17 cellular contexts compared by ENCODE assay signal in genomic region chr19:30076751-30077670, GRCh38.
DNase-seq lines count a peak whose midpoint lies in the region; TF ChIP-seq lines count a peak whose summit lies in the region.
"Had no signal": no experiment of that assay in that cellular context is flagged by ENCODE, and none has a peak within 500 bp of the region (broad histone marks: within the 10 kb centered on the region; RNA-seq: fewer than 3 reads in every experiment).

No MANE protein-coding gene starts in this region.

- H3K36me3 ChIP-seq in HEK293 (ENCODE audit: control insufficient read depth in 2 of 2, insufficient read depth in 1 of 2, low read length in 2 of 2): no peaks in the 10 kb centered on the region
- H3K36me3 ChIP-seq in spleen: no peaks in the 10 kb centered on the region
- H3K36me3 ChIP-seq in trophoblast cell (ENCODE audit: control insufficient read depth in 1 of 2, insufficient read depth in 2 of 2, low read length in 2 of 2): no peaks in the 10 kb centered on the region
- H3K36me3 ChIP-seq: BLaER1 had no signal

- WGBS in spleen, 5 donors: 71 to 83% (median 78%) methylated on average over 12 to 14 of the region's 14 CpGs
- WGBS in trophoblast cell (ENCODE audit: extremely low coverage, insufficient coverage, insufficient read length): no CpG with 5 or more reads among the region's 14 CpGs

- peaks cover 5% of the 10 kb centered on the region for H3K27me3 Mint-ChIP-seq in glutamatergic neuron (ENCODE audit: unreplicated experiment)

- H3K4me3 ChIP-seq in HEK293 (ENCODE audit: low read depth, low read length) (no peak overlapping the region), spleen (no peak overlapping the region), trophoblast cell (ENCODE audit: low read depth, low read length) (no peak overlapping the region)
- H3K4me3 ChIP-seq: BLaER1, SK-N-MC had no signal

- H3K4ac ChIP-seq in trophoblast cell (ENCODE audit: low read depth, low read length): no peak overlapping the region

- no peaks in the 10 kb centered on the region for H3K4me1 Mint-ChIP-seq in glutamatergic neuron (ENCODE audit: low read depth, unreplicated experiment)

- no peak overlapping the region for H3K14ac ChIP-seq in trophoblast cell (ENCODE audit: low read length)

- H3K4me1 ChIP-seq in HEK293 (ENCODE audit: control insufficient read depth, insufficient read depth, low read length) (no peaks in the 10 kb centered on the region; the same call in 1 of the 2 replicates), spleen (no peaks in the 10 kb centered on the region), trophoblast cell (ENCODE audit: control insufficient read depth in 1 of 2, insufficient read depth in 2 of 2, low read length in 2 of 2) (no peaks in the 10 kb centered on the region)
- H3K4me1 ChIP-seq: BLaER1 had no signal

- no peak overlapping the region for H3K4me2 ChIP-seq in trophoblast cell (ENCODE audit: low read length)
- H3K4me2 ChIP-seq: BLaER1 had no signal

- no peak for TF ChIP-seq POLR2A in spleen (IDR thresholded peaks at IDR 0.05)

- H2BK5ac ChIP-seq in trophoblast cell (ENCODE audit: low read depth, low read length, poor library complexity): no peak overlapping the region

- H3K27ac Mint-ChIP-seq in glutamatergic neuron (ENCODE audit: unreplicated experiment): no peak overlapping the region

- no peak overlapping the region for H4K8ac ChIP-seq in trophoblast cell (ENCODE audit: low read depth, low read length)

- H3K9me3 Mint-ChIP-seq in glutamatergic neuron (ENCODE audit: unreplicated experiment): peaks cover 11% of the 10 kb centered on the region

- DNase-seq in DMS 273 (lab: John Stamatoyannopoulos, UW; ENCODE audit: unreplicated experiment) (peak; percentile 27), DMS 273 treated with DMSO at 0.1 percent for 48 hours (lab: John Stamatoyannopoulos, UW) (no peak), glutamatergic neuron (peak; percentile 9), spleen (peak; percentile 62), trophoblast cell (no peak), cortex of kidney (lab: John Stamatoyannopoulos, UW) (no peak)
- no peak for DNase-seq in stimulated activated CD4-positive, alpha-beta T cell treated with anti-CD3 and anti-CD28 coated beads, Interleukin-4, amount 100 ng/mL, for 4 hours
- DNase-seq: HCEC 1CT, MM.1S, NCI-H1105, NCI-H1694 treated with DMSO at 0.1 percent for 48 hours, NCI-H748 treated with DMSO at 0.1 percent for 48 hours, PC-3 had no signal

- H3K79me1 ChIP-seq in trophoblast cell (ENCODE audit: low read length): no peaks in the 10 kb centered on the region

- H3K9ac ChIP-seq in trophoblast cell (ENCODE audit: low read length): no peak overlapping the region
- H3K9ac ChIP-seq: BLaER1 had no signal

- H3K4me3 Mint-ChIP-seq in glutamatergic neuron (ENCODE audit: unreplicated experiment): no peak overlapping the region

- H2AK5ac ChIP-seq in trophoblast cell (ENCODE audit: low read length): no peak overlapping the region

- H3K9me3 ChIP-seq in HEK293 (ENCODE audit: control insufficient read depth, insufficient read depth, low read depth, low read length) (peaks cover 8% of the 10 kb centered on the region), spleen (no peaks in the 10 kb centered on the region), trophoblast cell (ENCODE audit: insufficient read depth, low read depth, low read length) (peaks cover 1% of the 10 kb centered on the region)
- H3K9me3 ChIP-seq: BLaER1 had no signal

- TF ChIP-seq CTCF in HEK293 (tag by site-specific recombination; IDR thresholded peaks at IDR 0.05) (no peak), glutamatergic neuron (IDR thresholded peaks at IDR 0.05; ENCODE audit: partially characterized antibody, unreplicated experiment) (no peak), spleen (IDR thresholded peaks at IDR 0.05 in 8 of 11, conservative IDR thresholded peaks at IDR 0.05 in 3 of 11) (no peak)

- no peak overlapping the region for H2BK12ac ChIP-seq in trophoblast cell (ENCODE audit: low read length)

- H3K18ac ChIP-seq in trophoblast cell (ENCODE audit: low read length): no peak overlapping the region

- no peak overlapping the region for H2BK120ac ChIP-seq in trophoblast cell (ENCODE audit: insufficient read depth, low read length, poor library complexity)

- H3K27ac ChIP-seq in HEK293 (ENCODE audit: extremely low read depth, low read depth, low read length) (no peak overlapping the region), spleen (no peak overlapping the region), trophoblast cell (ENCODE audit: low read depth, low read length) (no peak overlapping the region)
- H3K27ac ChIP-seq: 22Rv1, BLaER1, SK-N-MC had no signal

- H3K23ac ChIP-seq in trophoblast cell (ENCODE audit: low read length): no peak overlapping the region

- POLR2A ChIA-PET in HEK293 (lab: Yijun Ruan, JAX): no interaction called here

- intact Hi-C loops in spleen (cut with DNase I; ENCODE audit: low total_unique reads): no loop called here

- H3K79me2 ChIP-seq in trophoblast cell (ENCODE audit: control insufficient read depth, insufficient read depth, low read length, poor library complexity): no peaks in the 10 kb centered on the region

- H2AFZ ChIP-seq in trophoblast cell (ENCODE audit: insufficient read depth, low read length, poor library complexity): no peak overlapping the region

- H3K27me3 ChIP-seq in spleen (replicated peaks in 1 of 7): peaks cover 0 to 26% (median 0%) of the 10 kb centered on the region in 7 donors
- no peaks in the 10 kb centered on the region for H3K27me3 ChIP-seq in trophoblast cell (ENCODE audit: insufficient read depth, low read length)
- H3K27me3 ChIP-seq: BLaER1 had no signal

- no peak overlapping the region for H4K12ac ChIP-seq in trophoblast cell (ENCODE audit: low read depth, low read length)

- CTCF ChIA-PET in HEK293 (lab: Yijun Ruan, JAX): interaction anchor here (0.6 kb wide), 1 partner anchor 419 kb away, joined by 3 read pairs; no protein-coding TSS in a partner anchor

- no peaks in the 10 kb centered on the region for H3K36me3 Mint-ChIP-seq in glutamatergic neuron (ENCODE audit: unreplicated experiment)

- no peak overlapping the region for H4K91ac ChIP-seq in trophoblast cell (ENCODE audit: low read depth, low read length)

TF ChIP-seq in HEK293, 187 proteins besides CTCF, POLR2A, EP300 and RAD21 (continues in another document):
- TF ChIP-seq ZNF785 (tag by site-specific recombination; IDR thresholded peaks at IDR 0.05): no peak
- TF ChIP-seq ZSCAN4 (tag by site-specific recombination; IDR thresholded peaks at IDR 0.05): peak; percentile 9; the same call in 1 of the 2 replicates
- TF ChIP-seq HIC1 (tag by site-specific recombination; IDR thresholded peaks at IDR 0.05): no peak
- no peak for TF ChIP-seq ZNF121 (tag by site-specific recombination; IDR thresholded peaks at IDR 0.05)
- TF ChIP-seq ZNF792 (tag by site-specific recombination; IDR thresholded peaks at IDR 0.05): peak; percentile 47; the same call in 1 of the 2 replicates
- TF ChIP-seq ZNF580 (tag by site-specific recombination; IDR thresholded peaks at IDR 0.05): peak; percentile 64; the same call in 1 of the 2 replicates
- no peak for TF ChIP-seq ZNF114 (tag by site-specific recombination; IDR thresholded peaks at IDR 0.05)
- TF ChIP-seq ZNF48 (tag by site-specific recombination; IDR thresholded peaks at IDR 0.05): no peak
- TF ChIP-seq ZNF19 (tag by site-specific recombination; IDR thresholded peaks at IDR 0.05; ENCODE audit: low read depth): no peak
- TF ChIP-seq KLF10 (tag by site-specific recombination; IDR thresholded peaks at IDR 0.05): no peak
- TF ChIP-seq GLI2 (tag by site-specific recombination; IDR thresholded peaks at IDR 0.05; ENCODE audit: borderline replicate concordance, low read depth): no peak
- TF ChIP-seq AEBP2 (tag by site-specific recombination; IDR thresholded peaks at IDR 0.05; ENCODE audit: borderline replicate concordance): no peak

Comparison
In these comparisons a context has a peak if more than half of its experiments do, and no peak if none do; other contexts are left out.
1. DNase-seq: peak in DMS 273 (single experiment), glutamatergic neuron (single experiment) and spleen (single experiment); none in DMS 273 treated with DMSO at 0.1 percent for 48 hours (single experiment), stimulated activated CD4-positive, alpha-beta T cell treated with anti-CD3 and anti-CD28 coated beads, Interleukin-4, amount 100 ng/mL, for 4 hours (0 of 2), trophoblast cell (0 of 2) and cortex of kidney (single experiment).